Comparison of ENCODE assay signal across 1 cellular context in genomic region chr12:104546575-104546974, GRCh38.
TF ChIP-seq lines count a peak whose summit lies in the region.

No MANE protein-coding gene starts in this region.

TF ChIP-seq in K562, 482 proteins besides CTCF, POLR2A, EP300 and RAD21 (continued from another document and continues in another):
- TF ChIP-seq ARID4B (CRISPR knock-in tag; IDR thresholded peaks at IDR 0.05) (no peak), ZNF592 (IDR thresholded peaks at IDR 0.05) (no peak), FOXO4 (CRISPR knock-in tag; IDR thresholded peaks at IDR 0.05) (no peak), FOXM1 (IDR thresholded peaks at IDR 0.05; ENCODE audit: low read depth) (peak; percentile 22; the same call in 1 of the 2 replicates), FOXM1 (CRISPR knock-in tag; IDR thresholded peaks at IDR 0.05; ENCODE audit: low read depth) (no peak), SOX6 (IDR thresholded peaks at IDR 0.05) (peak; percentile 21; the same call in 1 of the 2 replicates), PRDM10 (IDR thresholded peaks at IDR 0.05; ENCODE audit: partially characterized antibody) (peak; percentile 69), JUNB (CRISPR knock-in tag; conservative IDR thresholded peaks at IDR 0.05) (no peak), KLF16 (IDR thresholded peaks at IDR 0.05) (no peak), ZNF384 (IDR thresholded peaks at IDR 0.05; ENCODE audit: low read depth, low read length) (peak; percentile 31; the same call in 1 of the 2 replicates), TCF7 (IDR thresholded peaks at IDR 0.05; ENCODE audit: borderline replicate concordance) (peak; percentile 68; the same call in 1 of the 2 replicates), KAT8 (IDR thresholded peaks at IDR 0.05; ENCODE audit: low read depth) (no peak), ZNF398 (CRISPR knock-in tag; IDR thresholded peaks at IDR 0.05) (no peak), CCNT2 (IDR thresholded peaks at IDR 0.05; ENCODE audit: borderline replicate concordance, extremely low read depth, insufficient read length, low read depth, low read length) (no peak), SPI1 (IDR thresholded peaks at IDR 0.05; ENCODE audit: borderline replicate concordance, low read depth, low read length) (peak; percentile 77; the same call in 1 of the 2 replicates), NR2F6 (CRISPR knock-in tag; IDR thresholded peaks at IDR 0.05) (no peak), ZFX (CRISPR knock-in tag; IDR thresholded peaks at IDR 0.05) (no peak), ZNF583 (CRISPR knock-in tag; IDR thresholded peaks at IDR 0.05) (no peak), CTBP1 (IDR thresholded peaks at IDR 0.05; ENCODE audit: borderline replicate concordance) (0 out of 2 replicates have a peak, but pooled peaks have one; percentile 18), MCM3 (IDR thresholded peaks at IDR 0.05) (no peak), FOXK2 (conservative IDR thresholded peaks at IDR 0.05 in 1 of 2, IDR thresholded peaks at IDR 0.05 in 1 of 2; ENCODE audit: low read depth in 2 of 2) (peak in 1 of 2 experiments; percentile 29; a peak in 1 of 4 replicates), AFF1 (IDR thresholded peaks at IDR 0.05; ENCODE audit: low read depth in 1 of 2, partially characterized antibody in 2 of 2) (no peak), ELK3 (CRISPR knock-in tag; IDR thresholded peaks at IDR 0.05) (no peak), MAFG (tag; conservative IDR thresholded peaks at IDR 0.05) (no peak), ADNP (tag; IDR thresholded peaks at IDR 0.05) (no peak), BRD9 (IDR thresholded peaks at IDR 0.05; ENCODE audit: low read depth, partially characterized antibody) (no peak)
- TF ChIP-seq, protein P1, sequence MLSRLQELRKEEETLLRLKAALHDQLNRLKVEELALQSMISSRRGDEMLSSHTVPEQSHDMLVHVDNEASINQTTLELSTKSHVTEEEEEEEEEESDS (CRISPR knock-in tag; IDR thresholded peaks at IDR 0.05), result no peak
- TF ChIP-seq, protein P2, sequence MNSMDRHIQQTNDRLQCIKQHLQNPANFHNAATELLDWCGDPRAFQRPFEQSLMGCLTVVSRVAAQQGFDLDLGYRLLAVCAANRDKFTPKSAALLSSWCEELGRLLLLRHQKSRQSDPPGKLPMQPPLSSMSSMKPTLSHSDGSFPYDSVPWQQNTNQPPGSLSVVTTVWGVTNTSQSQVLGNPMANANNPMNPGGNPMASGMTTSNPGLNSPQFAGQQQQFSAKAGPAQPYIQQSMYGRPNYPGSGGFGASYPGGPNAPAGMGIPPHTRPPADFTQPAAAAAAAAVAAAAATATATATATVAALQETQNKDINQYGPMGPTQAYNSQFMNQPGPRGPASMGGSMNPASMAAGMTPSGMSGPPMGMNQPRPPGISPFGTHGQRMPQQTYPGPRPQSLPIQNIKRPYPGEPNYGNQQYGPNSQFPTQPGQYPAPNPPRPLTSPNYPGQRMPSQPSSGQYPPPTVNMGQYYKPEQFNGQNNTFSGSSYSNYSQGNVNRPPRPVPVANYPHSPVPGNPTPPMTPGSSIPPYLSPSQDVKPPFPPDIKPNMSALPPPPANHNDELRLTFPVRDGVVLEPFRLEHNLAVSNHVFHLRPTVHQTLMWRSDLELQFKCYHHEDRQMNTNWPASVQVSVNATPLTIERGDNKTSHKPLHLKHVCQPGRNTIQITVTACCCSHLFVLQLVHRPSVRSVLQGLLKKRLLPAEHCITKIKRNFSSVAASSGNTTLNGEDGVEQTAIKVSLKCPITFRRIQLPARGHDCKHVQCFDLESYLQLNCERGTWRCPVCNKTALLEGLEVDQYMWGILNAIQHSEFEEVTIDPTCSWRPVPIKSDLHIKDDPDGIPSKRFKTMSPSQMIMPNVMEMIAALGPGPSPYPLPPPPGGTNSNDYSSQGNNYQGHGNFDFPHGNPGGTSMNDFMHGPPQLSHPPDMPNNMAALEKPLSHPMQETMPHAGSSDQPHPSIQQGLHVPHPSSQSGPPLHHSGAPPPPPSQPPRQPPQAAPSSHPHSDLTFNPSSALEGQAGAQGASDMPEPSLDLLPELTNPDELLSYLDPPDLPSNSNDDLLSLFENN (IDR thresholded peaks at IDR 0.05; ENCODE audit: low read depth in 2 of 2, low read length in 2 of 2), result no peak
